8 cellular contexts compared by ENCODE assay signal in the genomic region with DNA sequence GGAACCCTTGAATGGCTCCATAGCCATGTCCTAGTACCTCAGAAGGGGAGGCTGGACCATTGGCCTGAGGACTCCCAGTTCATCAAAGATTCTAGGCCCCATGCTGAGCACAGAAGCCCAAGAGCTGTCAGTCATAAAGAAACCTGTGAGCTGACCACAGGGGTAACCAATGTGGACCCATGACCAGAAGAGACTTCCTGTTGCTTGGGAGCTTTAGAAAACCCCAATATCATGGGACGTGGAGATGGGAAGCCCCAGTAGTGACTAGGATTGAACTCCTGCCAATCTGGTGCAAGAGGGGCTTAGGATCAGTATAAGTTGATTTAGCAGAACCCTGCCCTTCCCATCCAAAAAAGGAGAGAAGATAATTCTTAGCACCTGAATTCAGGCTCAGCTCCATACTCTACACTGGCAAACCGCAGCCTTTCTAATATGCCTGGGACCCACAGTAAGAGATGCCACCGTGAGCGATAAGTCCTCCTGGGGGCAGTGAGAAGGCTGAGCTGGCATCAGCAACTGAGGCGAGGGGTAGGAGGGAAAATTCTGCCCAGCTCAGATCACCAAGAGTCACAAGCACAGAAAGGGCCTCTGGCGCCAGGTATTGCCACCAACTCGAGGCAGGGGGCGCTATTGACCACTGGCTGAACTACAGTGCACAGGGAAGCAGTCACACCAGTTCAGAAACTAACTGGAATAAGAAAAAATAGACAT.
DNase-seq lines count a peak whose midpoint lies in the region; ATAC-seq and TF ChIP-seq lines count a peak whose summit lies in the region.

No MANE protein-coding gene starts in this region.

- peak; percentile 67 for TF ChIP-seq CTCF in GM13976 (IDR thresholded peaks at IDR 0.05; ENCODE audit: borderline replicate concordance, control extremely low read depth, extremely low read depth, insufficient read depth, missing control alignments)

- no peaks in the 10 kb centered on the region for H3K9me3 ChIP-seq in MG63

- H3K36me3 ChIP-seq in MG63: no peaks in the 10 kb centered on the region

- H3K4me3 ChIP-seq in MG63: no peak overlapping the region

- in situ Hi-C loops in GM13976 (cut with MboI; ENCODE audit: low sequenced_read_pairs, unreplicated experiment): no loop called here

- DNase-seq in AG20443 (ENCODE audit: low spot score) (peak; percentile 27), GM13976 (ENCODE audit: low spot score) (peak; percentile 69), MG63 (peak; percentile 31), left lobe of liver (ENCODE audit: low spot score) (peak; percentile 76), NCI-H524 (lab: John Stamatoyannopoulos, UW) (no peak), SW 1271 (lab: John Stamatoyannopoulos, UW) (no peak)
- DNase-seq in activated CD8-positive, alpha-beta memory T cell treated with anti-CD3 and anti-CD28 coated beads, Interleukin-2, amount 50 U/mL, for 48 hours: peak; percentile 84

- ATAC-seq in HG02588 (IDR thresholded peaks at IDR 0.05; ENCODE audit: unreplicated experiment): peak; percentile 87
- ATAC-seq in left lobe of liver: peak; percentile 100

- no peaks in the 10 kb centered on the region for H3K27me3 ChIP-seq in MG63

Comparison
In these comparisons a context has a peak if more than half of its experiments do, and no peak if none do; other contexts are left out.
1. DNase-seq: peak in AG20443 (single experiment), GM13976 (single experiment), MG63 (single experiment), activated CD8-positive, alpha-beta memory T cell treated with anti-CD3 and anti-CD28 coated beads, Interleukin-2, amount 50 U/mL, for 48 hours (single experiment) and left lobe of liver (single experiment); none in NCI-H524 (0 of 2) and SW 1271 (0 of 2).